14 cellular contexts compared by ENCODE assay signal in the genomic region with DNA sequence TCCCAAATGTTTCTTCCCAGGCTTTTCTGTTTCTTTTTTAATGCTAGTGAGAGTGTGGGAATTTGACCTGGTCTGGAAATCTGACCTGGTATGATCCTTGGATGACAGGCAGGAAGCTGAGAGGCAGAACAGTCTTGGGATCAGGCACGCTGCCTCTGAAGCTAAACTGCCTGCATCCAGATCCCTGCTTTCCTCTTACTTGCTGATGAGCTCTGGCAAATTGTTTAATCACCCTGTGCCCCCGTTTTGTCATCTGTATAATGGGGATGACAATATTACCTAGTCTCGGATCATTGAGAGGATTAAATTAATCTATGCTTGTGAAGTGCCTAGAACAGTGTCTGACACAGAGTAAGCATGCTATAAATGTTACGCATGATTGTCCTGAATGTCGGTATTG. TPM values are rescaled to one million over a fixed set of nuclear protein-coding genes. Genes with fewer than 3 reads are reported as not detected.
DNase-seq lines count a peak whose midpoint lies in the region; ATAC-seq and TF ChIP-seq lines count a peak whose summit lies in the region.
"Had no signal": no experiment of that assay in that cellular context is flagged by ENCODE, and none has a peak within 500 bp of the region (broad histone marks: within the 10 kb centered on the region; RNA-seq: fewer than 3 reads in every experiment).

No MANE protein-coding gene starts in this region.

- H3K14ac ChIP-seq in neuronal stem cell (ENCODE audit: low read length) = no peak overlapping the region

- H3K4me3 Mint-ChIP-seq in Calu3 (ENCODE audit: low read depth, unreplicated experiment) (peak overlapping the region; percentile 97), endodermal cell (peak overlapping the region; percentile 32), nephron (peak overlapping the region; percentile 71 to 97 (median 93))
- H3K4me3 Mint-ChIP-seq: activated CD4-positive, alpha-beta T cell treated with anti-CD3 and anti-CD28 coated beads, Interleukin-2, amount 10 ng/mL, durations not matched to agents 24 days and 14 days; activated T-helper 17 cell treated with anti-CD3 and anti-CD28 coated beads, Interleukin-2, amount 50 U/mL, for 72 hours; stimulated activated memory B cell treated with anti-CD40 and anti-IgM and Interleukin-4, amounts not matched to agents 10 μg/mL and 1 μg/mL and 100 μg/mL, for 72 hours had no signal

- no peak overlapping the region for H2BK120ac ChIP-seq in neuronal stem cell (ENCODE audit: low read depth, low read length)

- H3K9ac ChIP-seq in endodermal cell (ENCODE audit: extremely low read depth, low read length, poor library complexity, severe bottlenecking) (no peak overlapping the region), neuronal stem cell (ENCODE audit: low read depth, low read length, poor library complexity) (no peak overlapping the region)

- DNase-seq in Calu3 = no peak
- DNase-seq in NB4 (ENCODE audit: low read depth) = no peak
- no peak for DNase-seq in endodermal cell
- no peak for DNase-seq in neuronal stem cell (ENCODE audit: low spot score)
- DNase-seq in NCI-H146 treated with DMSO at 0.1 percent for 48 hours (lab: John Stamatoyannopoulos, UW; ENCODE audit: unreplicated experiment) = no peak
- DNase-seq in stimulated activated naive CD4-positive, alpha-beta T cell treated with Interleukin-2 at 50 U/mL for 16 hours (lab: John Stamatoyannopoulos, UW) = no peak
- DNase-seq: activated CD4-positive, alpha-beta T cell treated with anti-CD3 and anti-CD28 coated beads, Interleukin-2, amount 10 ng/mL, durations not matched to agents 24 days and 14 days; mucosa of descending colon; stimulated activated CD4-positive, alpha-beta T cell treated with anti-CD3 and anti-CD28 coated beads, Interleukin-4, amount 100 ng/mL, for 1 hour had no signal

- no peak overlapping the region for H4K91ac ChIP-seq in neuronal stem cell (ENCODE audit: low read depth, low read length, poor library complexity)

- H2AFZ ChIP-seq in neuronal stem cell (ENCODE audit: low read length) = no peak overlapping the region

- CTCF ChIA-PET in Calu3 (lab: Charles Lee) = no interaction called here

- intact Hi-C loops in Calu3 (cut with micrococcal nuclease; ENCODE audit: unreplicated experiment) = no loop called here

- TF ChIP-seq CTCF in Calu3 (IDR thresholded peaks at IDR 0.05; ENCODE audit: unreplicated experiment) (no peak), NB4 (IDR thresholded peaks at IDR 0.05; ENCODE audit: low read depth, low read length) (no peak), endodermal cell (conservative IDR thresholded peaks at IDR 0.05) (no peak), nephron (IDR thresholded peaks at IDR 0.05; ENCODE audit: unreplicated experiment in 3 of 3) (no peak)

- no peak overlapping the region for H2BK12ac ChIP-seq in neuronal stem cell (ENCODE audit: low read length)

- H3K23ac ChIP-seq in neuronal stem cell (ENCODE audit: low read depth, low read length, poor library complexity) = no peak overlapping the region

- H3K4ac ChIP-seq in neuronal stem cell (ENCODE audit: low read length) = no peak overlapping the region

- H3K9me3 Mint-ChIP-seq in Calu3 (ENCODE audit: low read depth, unreplicated experiment) = no peaks in the 10 kb centered on the region
- peaks cover 8% of the 10 kb centered on the region for H3K9me3 Mint-ChIP-seq in endodermal cell
- no peaks in the 10 kb centered on the region for H3K9me3 Mint-ChIP-seq in nephron
- H3K9me3 Mint-ChIP-seq: activated CD4-positive, alpha-beta T cell treated with anti-CD3 and anti-CD28 coated beads, Interleukin-2, amount 10 ng/mL, durations not matched to agents 24 days and 14 days; activated T-helper 17 cell treated with anti-CD3 and anti-CD28 coated beads, Interleukin-2, amount 50 U/mL, for 72 hours; stimulated activated memory B cell treated with anti-CD40 and anti-IgM and Interleukin-4, amounts not matched to agents 10 μg/mL and 1 μg/mL and 100 μg/mL, for 72 hours had no signal

- H3K4me3 ChIP-seq in NB4 (ENCODE audit: low read depth, low read length) (peak overlapping the region; percentile 39), endodermal cell (ENCODE audit: low read length) (peak overlapping the region; percentile 94), neuronal stem cell (ENCODE audit: low read length in 2 of 2) (no peak overlapping the region)
- H3K4me3 ChIP-seq: mucosa of descending colon had no signal

- H3K36me3 ChIP-seq in endodermal cell (ENCODE audit: control insufficient read depth, insufficient read depth, low read length) (peaks cover 21% of the 10 kb centered on the region), neuronal stem cell (replicated peaks in 1 of 2; ENCODE audit: control insufficient read depth in 2 of 2, insufficient read depth in 2 of 2, low read length in 2 of 2) (peaks cover 11 to 51% of the 10 kb centered on the region in 2 donors)

- H3K36me3 Mint-ChIP-seq in Calu3 (ENCODE audit: insufficient read depth, unreplicated experiment) = peaks cover 54% of the 10 kb centered on the region
- peaks cover 37% of the 10 kb centered on the region for H3K36me3 Mint-ChIP-seq in endodermal cell (ENCODE audit: low read depth)
- peaks cover 20% of the 10 kb centered on the region for H3K36me3 Mint-ChIP-seq in nephron (ENCODE audit: low read depth)
- H3K36me3 Mint-ChIP-seq: stimulated activated memory B cell treated with anti-CD40 and anti-IgM and Interleukin-4, amounts not matched to agents 10 μg/mL and 1 μg/mL and 100 μg/mL, for 72 hours had no signal

- BruUV-seq in Calu3 (replicated peaks; lab: Mats Ljungman, UMichigan) = no TSS peak

- no peak overlapping the region for H2BK5ac ChIP-seq in neuronal stem cell (ENCODE audit: low read length)

- TF ChIP-seq POLR2A in NB4 (IDR thresholded peaks at IDR 0.05; ENCODE audit: extremely low read depth, insufficient read length) = no peak

- H3K27me3 Mint-ChIP-seq in Calu3 (ENCODE audit: unreplicated experiment) = no peaks in the 10 kb centered on the region
- peaks cover 16% of the 10 kb centered on the region for H3K27me3 Mint-ChIP-seq in endodermal cell (ENCODE audit: insufficient read depth)
- H3K27me3 Mint-ChIP-seq in nephron (ENCODE audit: low read depth) = peaks cover 8% of the 10 kb centered on the region

- ATAC-seq in HG03095 (IDR thresholded peaks at IDR 0.05; ENCODE audit: unreplicated experiment) = no peak
- ATAC-seq: activated T-helper 17 cell treated with anti-CD3 and anti-CD28 coated beads, Interleukin-2, amount 50 U/mL, for 72 hours; mucosa of descending colon; stimulated activated memory B cell treated with anti-CD40 and anti-IgM and Interleukin-4, amounts not matched to agents 10 μg/mL and 1 μg/mL and 100 μg/mL, for 72 hours had no signal

- H3K27ac Mint-ChIP-seq in Calu3 (ENCODE audit: unreplicated experiment) (peak overlapping the region; percentile 65), endodermal cell (no peak overlapping the region), nephron (peak overlapping the region; percentile 2 to 65 (median 23))
- H3K27ac Mint-ChIP-seq: activated CD4-positive, alpha-beta T cell treated with anti-CD3 and anti-CD28 coated beads, Interleukin-2, amount 10 ng/mL, durations not matched to agents 24 days and 14 days; activated T-helper 17 cell treated with anti-CD3 and anti-CD28 coated beads, Interleukin-2, amount 50 U/mL, for 72 hours; stimulated activated memory B cell treated with anti-CD40 and anti-IgM and Interleukin-4, amounts not matched to agents 10 μg/mL and 1 μg/mL and 100 μg/mL, for 72 hours had no signal

- no peak overlapping the region for H3K18ac ChIP-seq in neuronal stem cell (ENCODE audit: low read length)

- H3K4me1 ChIP-seq in endodermal cell (ENCODE audit: control insufficient read depth, insufficient read depth, low read length) = peaks cover 5% of the 10 kb centered on the region
- H3K4me1 ChIP-seq in neuronal stem cell (ENCODE audit: control insufficient read depth in 2 of 2, insufficient read depth in 1 of 2, low read depth in 1 of 2, low read length in 2 of 2) = peaks cover 10 to 23% of the 10 kb centered on the region in 2 donors

- H2AK5ac ChIP-seq in neuronal stem cell (ENCODE audit: low read depth, low read length) = no peak overlapping the region

- H3K4me1 Mint-ChIP-seq in Calu3 (ENCODE audit: low read depth, unreplicated experiment) (peaks cover 51% of the 10 kb centered on the region), endodermal cell (peaks cover 29% of the 10 kb centered on the region), nephron (peaks cover 32% of the 10 kb centered on the region)

- H3K79me1 ChIP-seq in neuronal stem cell (ENCODE audit: low read depth, low read length) = peaks cover 3% of the 10 kb centered on the region

- H3K4me2 ChIP-seq in neuronal stem cell (ENCODE audit: insufficient read depth, low read length, poor library complexity, severe bottlenecking) = no peak overlapping the region

- H3K27ac ChIP-seq in endodermal cell (ENCODE audit: low read depth, low read length) (no peak overlapping the region), neuronal stem cell (replicated peaks; ENCODE audit: low read length) (no peak overlapping the region)

- peaks cover 7% of the 10 kb centered on the region for H3K27me3 ChIP-seq in endodermal cell (ENCODE audit: control insufficient read depth, insufficient read depth, low read length, poor library complexity, severe bottlenecking)
- H3K27me3 ChIP-seq in neuronal stem cell (ENCODE audit: control insufficient read depth in 3 of 3, insufficient read depth in 3 of 3, low read depth in 1 of 3, low read length in 3 of 3) = no peaks in the 10 kb centered on the region

- 86 to 90% methylated on average over 5 of the region's 5 CpGs for WGBS in endodermal cell (ENCODE audit: insufficient coverage in 1 of 2, insufficient read length in 1 of 2), 2 experiments
- no CpG with 5 or more reads among the region's 5 CpGs for WGBS in neuronal stem cell (ENCODE audit: extremely low coverage in 2 of 2, insufficient read length in 2 of 2, insufficient replicate concordance in 1 of 2), 2 donors

- no peak overlapping the region for H4K8ac ChIP-seq in neuronal stem cell (ENCODE audit: low read depth, low read length)

- H3K9me3 ChIP-seq in endodermal cell (ENCODE audit: control insufficient read depth, low read length) (no peaks in the 10 kb centered on the region), neuronal stem cell (replicated peaks in 1 of 2; ENCODE audit: control insufficient read depth in 2 of 2, insufficient read depth in 1 of 2, low read depth in 1 of 2, low read length in 2 of 2) (no peaks in the 10 kb centered on the region)
- H3K9me3 ChIP-seq: mucosa of descending colon had no signal

- no peak overlapping the region for H2BK15ac ChIP-seq in neuronal stem cell (ENCODE audit: low read length)

RNA-seq across cellular contexts. Expression of gene KLHL23, which starts 3.3 kb away (rescaled TPM):
- 40.4 and 49.5 TPM in 2 replicates for total RNA-seq in Calu3 (2022)
- total RNA-seq in endodermal cell = 10 to 100 TPM; 43.4 to 61.9 TPM
- 53.5 TPM for polyA plus RNA-seq in endodermal cell (2013, experiment 1 of 2)
- polyA plus RNA-seq in endodermal cell (2013, experiment 2 of 2) = 51.0 TPM
- polyA plus RNA-seq in neuronal stem cell (2013, experiment 1 of 2) = 65.2 TPM
- polyA plus RNA-seq in neuronal stem cell (2013, experiment 2 of 2) = 66.6 TPM

RNA-seq across cellular contexts. Expression of gene PHOSPHO2, which starts 42.6 kb away (rescaled TPM):
- 9.9 and 12.7 TPM in 2 replicates for total RNA-seq in Calu3 (2022)
- 1 to 10 TPM; 6.3 to 7.3 TPM for total RNA-seq in endodermal cell
- 6.6 TPM for polyA plus RNA-seq in endodermal cell (2013, experiment 1 of 2)
- polyA plus RNA-seq in endodermal cell (2013, experiment 2 of 2) = 6.5 TPM
- polyA plus RNA-seq in neuronal stem cell (2013, experiment 1 of 2) = 4.9 TPM
- 5.1 TPM for polyA plus RNA-seq in neuronal stem cell (2013, experiment 2 of 2)

RNA-seq across cellular contexts. Expression of gene CFAP210, which starts 42.7 kb away (rescaled TPM):
- total RNA-seq in Calu3 (2022) (0.17 TPM in 1 of 2 replicates, not detected in the other), endodermal cell (1 to 10 TPM in 1 of 2 donors, under 1 TPM in 1; 0.70 to 1.9 TPM)
- polyA plus RNA-seq in endodermal cell (2013, experiment 1 of 2) = 1.2 TPM
- 1.7 TPM for polyA plus RNA-seq in endodermal cell (2013, experiment 2 of 2)
- polyA plus RNA-seq in neuronal stem cell (2013, experiment 1 of 2) = 4.6 TPM
- polyA plus RNA-seq in neuronal stem cell (2013, experiment 2 of 2) = 6.1 TPM
- total RNA-seq: activated CD4-positive, alpha-beta T cell treated with anti-CD3 and anti-CD28 coated beads, Interleukin-2, amount 10 ng/mL, durations not matched to agents 24 days and 14 days; activated T-helper 17 cell treated with anti-CD3 and anti-CD28 coated beads, Interleukin-2, amount 50 U/mL, for 72 hours; mucosa of descending colon; T-helper 1 cell treated with Interleukin-12 subunit alpha and Interleukin-12 subunit beta and Interleukin-4 antibody, amounts not matched to agents 30 ng/mL and 1 ng/mL, for 36 hours had no signal

Comparison
In these comparisons a context has a peak if more than half of its experiments do, and no peak if none do; other contexts are left out.
1. H3K4me3 Mint-ChIP-seq: peak in every context shown above with its lines; median percentile 97 in Calu3; 93 in nephron; 32 in endodermal cell.
2. H3K4me3 ChIP-seq: peak in NB4 (single experiment) and endodermal cell (single experiment); none in neuronal stem cell (0 of 2).